Comparison of ENCODE assay signal across 13 cellular contexts in the genomic region with DNA sequence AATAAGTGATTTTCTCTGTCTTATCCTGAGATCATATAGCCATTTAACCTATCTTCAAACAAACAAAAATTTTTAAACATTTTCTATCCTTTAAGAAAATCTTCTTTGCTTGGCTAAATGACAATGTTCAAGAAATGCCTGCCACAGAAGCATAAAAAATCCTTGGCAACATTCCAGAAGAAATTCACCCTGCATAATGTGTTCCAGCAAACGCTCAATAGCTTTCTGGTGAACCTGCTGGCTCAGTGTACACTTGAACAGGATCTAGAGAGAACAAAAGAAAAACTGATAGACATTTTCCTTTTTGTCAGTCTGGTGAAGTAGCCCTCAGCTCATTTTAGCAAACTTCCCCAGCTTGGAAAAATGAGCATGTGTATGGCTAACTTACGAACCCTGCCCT. TPM values are rescaled to one million over a fixed set of nuclear protein-coding genes. Genes with fewer than 3 reads are reported as not detected.
A peak's percentile ranks its signal among the peaks of the same experiment; 100 is the strongest.
DNase-seq lines count a peak whose midpoint lies in the region; ATAC-seq, FAIRE-seq and TF ChIP-seq lines count a peak whose summit lies in the region.
"Had no signal": no experiment of that assay in that cellular context is flagged by ENCODE, and none has a peak within 500 bp of the region (broad histone marks: within the 10 kb centered on the region; RNA-seq: fewer than 3 reads in every experiment).

No MANE protein-coding gene starts in this region.

- no peak for TF ChIP-seq CTCF in mucosa of descending colon (IDR thresholded peaks at IDR 0.05)

- H3K9me3 Mint-ChIP-seq in natural killer cell treated with Interleukin-12 subunit alpha and Interleukin-12 subunit beta and Interleukin-15 and Interleukin-18, amount 100 ng/mL, for 72 hours, result no peaks in the 10 kb centered on the region
- H3K9me3 Mint-ChIP-seq: activated CD4-positive, alpha-beta T cell treated with anti-CD3 and anti-CD28 coated beads, Interleukin-2, amount 10 ng/mL, durations not matched to agents 7 days and 5 days had no signal

- H3K4me3 Mint-ChIP-seq in natural killer cell treated with Interleukin-12 subunit alpha and Interleukin-12 subunit beta and Interleukin-15 and Interleukin-18, amount 100 ng/mL, for 72 hours, result no peak overlapping the region
- H3K4me3 Mint-ChIP-seq: activated CD4-positive, alpha-beta T cell treated with anti-CD3 and anti-CD28 coated beads, Interleukin-2, amount 10 ng/mL, durations not matched to agents 7 days and 5 days had no signal

- intact Hi-C loops in mucosa of descending colon (cut with DNase I, micrococcal nuclease), result no loop called here

- no peaks in the 10 kb centered on the region for H3K36me3 ChIP-seq in mucosa of descending colon (ENCODE audit: low read depth)
- H3K36me3 ChIP-seq: BE2C, upper lobe of left lung had no signal

- peak; percentile 62 for DNase-seq in COR-L47 (lab: John Stamatoyannopoulos, UW)
- DNase-seq in NCI-H2029 (lab: John Stamatoyannopoulos, UW), result peak; percentile 67
- DNase-seq in cerebellum (ENCODE audit: low spot score), result peak; percentile 11
- DNase-seq in mucosa of descending colon, result peak in 1 of 3 donors; percentile 41
- DNase-seq in frontal cortex (ENCODE audit: low spot score in 2 of 2), result no peak
- DNase-seq in ureter (ENCODE audit: low spot score), result no peak
- no peak for DNase-seq in NOMO-1 (lab: John Stamatoyannopoulos, UW; ENCODE audit: unreplicated experiment in 2 of 2)
- no peak for DNase-seq in natural killer cell treated with Interleukin-12 subunit alpha and Interleukin-12 subunit beta and Interleukin-15 and Interleukin-18, amount 100 ng/mL, for 72 hours (ENCODE audit: low spot score)
- DNase-seq: activated CD4-positive, alpha-beta T cell treated with anti-CD3 and anti-CD28 coated beads, Interleukin-2, amount 10 ng/mL, durations not matched to agents 7 days and 5 days; activated naive CD4-positive, alpha-beta T cell treated with anti-CD3 and anti-CD28 coated beads, Interleukin-2, amount 50 U/mL, for 16 hours; BE2C; upper lobe of left lung had no signal

- no peak overlapping the region for H3K27ac Mint-ChIP-seq in natural killer cell treated with Interleukin-12 subunit alpha and Interleukin-12 subunit beta and Interleukin-15 and Interleukin-18, amount 100 ng/mL, for 72 hours
- H3K27ac Mint-ChIP-seq: activated CD4-positive, alpha-beta T cell treated with anti-CD3 and anti-CD28 coated beads, Interleukin-2, amount 10 ng/mL, durations not matched to agents 7 days and 5 days had no signal

- H3K4me1 ChIP-seq in mucosa of descending colon (ENCODE audit: low read depth), result peaks cover 43% of the 10 kb centered on the region
- H3K4me1 ChIP-seq: BE2C had no signal

- no peaks in the 10 kb centered on the region for H3K36me3 Mint-ChIP-seq in natural killer cell treated with Interleukin-12 subunit alpha and Interleukin-12 subunit beta and Interleukin-15 and Interleukin-18, amount 100 ng/mL, for 72 hours

- peak; percentile 25 for ATAC-seq in mucosa of descending colon
- no peak for ATAC-seq in natural killer cell treated with Interleukin-12 subunit alpha and Interleukin-12 subunit beta and Interleukin-15 and Interleukin-18, amount 100 ng/mL, for 72 hours

- FAIRE-seq in frontal cortex (lab: Jason Lieb, UNC), result no peak
- FAIRE-seq: HTR-8/SVneo had no signal

- H3K9me3 ChIP-seq in mucosa of descending colon, result no peaks in the 10 kb centered on the region
- H3K9me3 ChIP-seq: BE2C, upper lobe of left lung had no signal

- H3K4me3 ChIP-seq in mucosa of descending colon, result no peak overlapping the region
- H3K4me3 ChIP-seq: upper lobe of left lung had no signal

- H3K27me3 Mint-ChIP-seq in natural killer cell treated with Interleukin-12 subunit alpha and Interleukin-12 subunit beta and Interleukin-15 and Interleukin-18, amount 100 ng/mL, for 72 hours, result no peaks in the 10 kb centered on the region
- H3K27me3 Mint-ChIP-seq: activated CD4-positive, alpha-beta T cell treated with anti-CD3 and anti-CD28 coated beads, Interleukin-2, amount 10 ng/mL, durations not matched to agents 7 days and 5 days had no signal

- H3K4me1 Mint-ChIP-seq in natural killer cell treated with Interleukin-12 subunit alpha and Interleukin-12 subunit beta and Interleukin-15 and Interleukin-18, amount 100 ng/mL, for 72 hours (ENCODE audit: low read depth in 2 of 2), result peaks cover 9 to 11% of the 10 kb centered on the region in 2 donors

RNA-seq across cellular contexts. Expression of gene KLF3, which starts 51.0 kb away (rescaled TPM):
- total RNA-seq in cerebellum (24.8 TPM), mucosa of descending colon (100 to 1,000 TPM; 102 to 151 (median 128) TPM), frontal cortex (12.2 TPM), ureter (81.8 TPM)
- total RNA-seq in natural killer cell treated with Interleukin-12 subunit alpha and Interleukin-12 subunit beta and Interleukin-15 and Interleukin-18, amount 100 ng/mL, for 72 hours, result 10 to 100 TPM; 68.6 to 68.9 TPM

Comparison
In these comparisons a context has a peak if more than half of its experiments do, and no peak if none do; other contexts are left out.
1. DNase-seq: peak in COR-L47 (single experiment), NCI-H2029 (single experiment) and cerebellum (single experiment); none in frontal cortex (0 of 2), ureter (single experiment), NOMO-1 (0 of 2) and natural killer cell treated with Interleukin-12 subunit alpha and Interleukin-12 subunit beta and Interleukin-15 and Interleukin-18, amount 100 ng/mL, for 72 hours (single experiment).